ENCODE assay signal across 1 cellular context in the genomic region with DNA sequence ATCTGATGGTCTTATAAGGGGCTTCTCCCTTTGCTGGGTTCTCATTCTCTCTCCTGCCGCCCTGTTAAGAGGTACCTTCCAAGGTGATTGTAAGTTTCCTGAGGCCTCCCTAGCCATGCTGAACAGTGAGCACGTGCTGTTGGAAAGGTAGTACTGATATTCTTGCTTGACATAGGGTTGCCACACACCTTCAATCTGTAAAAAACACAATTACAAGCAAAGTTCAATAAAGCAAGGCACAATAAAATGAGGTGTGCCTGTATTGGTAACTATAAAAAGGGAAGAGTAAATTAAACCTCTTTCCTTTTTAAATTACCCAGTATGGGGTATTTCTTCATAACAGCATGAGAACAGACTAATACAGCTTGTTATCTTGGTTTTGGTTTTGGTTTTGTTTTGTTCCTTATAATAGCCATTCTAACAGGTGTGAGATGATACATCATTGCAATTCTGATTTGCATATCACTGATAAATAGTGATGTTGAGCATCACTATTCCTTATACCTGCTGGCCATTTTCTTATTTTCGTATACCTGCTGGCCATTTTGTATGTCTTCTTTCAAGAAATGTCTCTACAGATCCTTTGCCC.
TF ChIP-seq lines count a peak whose summit lies in the region.

No MANE protein-coding gene starts in this region.

TF ChIP-seq in K562, 482 proteins besides CTCF, POLR2A, EP300 and RAD21 (continued from another document):
- TF ChIP-seq, protein P1, sequence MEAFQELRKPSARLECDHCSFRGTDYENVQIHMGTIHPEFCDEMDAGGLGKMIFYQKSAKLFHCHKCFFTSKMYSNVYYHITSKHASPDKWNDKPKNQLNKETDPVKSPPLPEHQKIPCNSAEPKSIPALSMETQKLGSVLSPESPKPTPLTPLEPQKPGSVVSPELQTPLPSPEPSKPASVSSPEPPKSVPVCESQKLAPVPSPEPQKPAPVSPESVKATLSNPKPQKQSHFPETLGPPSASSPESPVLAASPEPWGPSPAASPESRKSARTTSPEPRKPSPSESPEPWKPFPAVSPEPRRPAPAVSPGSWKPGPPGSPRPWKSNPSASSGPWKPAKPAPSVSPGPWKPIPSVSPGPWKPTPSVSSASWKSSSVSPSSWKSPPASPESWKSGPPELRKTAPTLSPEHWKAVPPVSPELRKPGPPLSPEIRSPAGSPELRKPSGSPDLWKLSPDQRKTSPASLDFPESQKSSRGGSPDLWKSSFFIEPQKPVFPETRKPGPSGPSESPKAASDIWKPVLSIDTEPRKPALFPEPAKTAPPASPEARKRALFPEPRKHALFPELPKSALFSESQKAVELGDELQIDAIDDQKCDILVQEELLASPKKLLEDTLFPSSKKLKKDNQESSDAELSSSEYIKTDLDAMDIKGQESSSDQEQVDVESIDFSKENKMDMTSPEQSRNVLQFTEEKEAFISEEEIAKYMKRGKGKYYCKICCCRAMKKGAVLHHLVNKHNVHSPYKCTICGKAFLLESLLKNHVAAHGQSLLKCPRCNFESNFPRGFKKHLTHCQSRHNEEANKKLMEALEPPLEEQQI (IDR thresholded peaks at IDR 0.05) = no peak
- TF ChIP-seq ZSCAN29 (IDR thresholded peaks at IDR 0.05) = no peak
- TF ChIP-seq, protein P2, sequence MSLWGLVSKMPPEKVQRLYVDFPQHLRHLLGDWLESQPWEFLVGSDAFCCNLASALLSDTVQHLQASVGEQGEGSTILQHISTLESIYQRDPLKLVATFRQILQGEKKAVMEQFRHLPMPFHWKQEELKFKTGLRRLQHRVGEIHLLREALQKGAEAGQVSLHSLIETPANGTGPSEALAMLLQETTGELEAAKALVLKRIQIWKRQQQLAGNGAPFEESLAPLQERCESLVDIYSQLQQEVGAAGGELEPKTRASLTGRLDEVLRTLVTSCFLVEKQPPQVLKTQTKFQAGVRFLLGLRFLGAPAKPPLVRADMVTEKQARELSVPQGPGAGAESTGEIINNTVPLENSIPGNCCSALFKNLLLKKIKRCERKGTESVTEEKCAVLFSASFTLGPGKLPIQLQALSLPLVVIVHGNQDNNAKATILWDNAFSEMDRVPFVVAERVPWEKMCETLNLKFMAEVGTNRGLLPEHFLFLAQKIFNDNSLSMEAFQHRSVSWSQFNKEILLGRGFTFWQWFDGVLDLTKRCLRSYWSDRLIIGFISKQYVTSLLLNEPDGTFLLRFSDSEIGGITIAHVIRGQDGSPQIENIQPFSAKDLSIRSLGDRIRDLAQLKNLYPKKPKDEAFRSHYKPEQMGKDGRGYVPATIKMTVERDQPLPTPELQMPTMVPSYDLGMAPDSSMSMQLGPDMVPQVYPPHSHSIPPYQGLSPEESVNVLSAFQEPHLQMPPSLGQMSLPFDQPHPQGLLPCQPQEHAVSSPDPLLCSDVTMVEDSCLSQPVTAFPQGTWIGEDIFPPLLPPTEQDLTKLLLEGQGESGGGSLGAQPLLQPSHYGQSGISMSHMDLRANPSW (CRISPR knock-in tag; IDR thresholded peaks at IDR 0.05) = no peak
- TF ChIP-seq, protein P3, sequence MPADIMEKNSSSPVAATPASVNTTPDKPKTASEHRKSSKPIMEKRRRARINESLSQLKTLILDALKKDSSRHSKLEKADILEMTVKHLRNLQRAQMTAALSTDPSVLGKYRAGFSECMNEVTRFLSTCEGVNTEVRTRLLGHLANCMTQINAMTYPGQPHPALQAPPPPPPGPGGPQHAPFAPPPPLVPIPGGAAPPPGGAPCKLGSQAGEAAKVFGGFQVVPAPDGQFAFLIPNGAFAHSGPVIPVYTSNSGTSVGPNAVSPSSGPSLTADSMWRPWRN (IDR thresholded peaks at IDR 0.05; ENCODE audit: low read depth) = no peak
- no peak for TF ChIP-seq PYGO2 (tag; IDR thresholded peaks at IDR 0.05)
- TF ChIP-seq HOXB6 (CRISPR knock-in tag; IDR thresholded peaks at IDR 0.05; ENCODE audit: borderline replicate concordance) = no peak
- no peak for TF ChIP-seq HDGF (IDR thresholded peaks at IDR 0.05)
- TF ChIP-seq DPF2 (IDR thresholded peaks at IDR 0.05) = no peak
- no peak for TF ChIP-seq MAFG (tag; conservative IDR thresholded peaks at IDR 0.05)
- TF ChIP-seq MTA2 (IDR thresholded peaks at IDR 0.05; ENCODE audit: low read depth) = no peak
- TF ChIP-seq, protein P4, sequence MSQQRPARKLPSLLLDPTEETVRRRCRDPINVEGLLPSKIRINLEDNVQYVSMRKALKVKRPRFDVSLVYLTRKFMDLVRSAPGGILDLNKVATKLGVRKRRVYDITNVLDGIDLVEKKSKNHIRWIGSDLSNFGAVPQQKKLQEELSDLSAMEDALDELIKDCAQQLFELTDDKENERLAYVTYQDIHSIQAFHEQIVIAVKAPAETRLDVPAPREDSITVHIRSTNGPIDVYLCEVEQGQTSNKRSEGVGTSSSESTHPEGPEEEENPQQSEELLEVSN (IDR thresholded peaks at IDR 0.05; ENCODE audit: borderline replicate concordance in 1 of 2, extremely low read depth in 1 of 2, insufficient read depth in 1 of 2, insufficient read length in 1 of 2, low read depth in 1 of 2, low read length in 1 of 2, poor library complexity in 1 of 2, severe bottlenecking in 1 of 2) = no peak
- TF ChIP-seq CHD1 (IDR thresholded peaks at IDR 0.05; ENCODE audit: low read length) = no peak
- no peak for TF ChIP-seq POLR2B (IDR thresholded peaks at IDR 0.05; ENCODE audit: low read depth, partially characterized antibody)
- TF ChIP-seq KLF6 (CRISPR knock-in tag; IDR thresholded peaks at IDR 0.05; ENCODE audit: borderline replicate concordance) = no peak
- TF ChIP-seq, protein P5, sequence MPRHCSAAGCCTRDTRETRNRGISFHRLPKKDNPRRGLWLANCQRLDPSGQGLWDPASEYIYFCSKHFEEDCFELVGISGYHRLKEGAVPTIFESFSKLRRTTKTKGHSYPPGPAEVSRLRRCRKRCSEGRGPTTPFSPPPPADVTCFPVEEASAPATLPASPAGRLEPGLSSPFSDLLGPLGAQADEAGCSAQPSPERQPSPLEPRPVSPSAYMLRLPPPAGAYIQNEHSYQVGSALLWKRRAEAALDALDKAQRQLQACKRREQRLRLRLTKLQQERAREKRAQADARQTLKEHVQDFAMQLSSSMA (CRISPR knock-in tag; IDR thresholded peaks at IDR 0.05) = no peak
- no peak for TF ChIP-seq TOE1 (IDR thresholded peaks at IDR 0.05; ENCODE audit: borderline replicate concordance)
- no peak for TF ChIP-seq TOE1 (CRISPR knock-in tag; IDR thresholded peaks at IDR 0.05; ENCODE audit: borderline replicate concordance, low read depth)
